ENCODE assay signal across 8 cellular contexts in the genomic region with DNA sequence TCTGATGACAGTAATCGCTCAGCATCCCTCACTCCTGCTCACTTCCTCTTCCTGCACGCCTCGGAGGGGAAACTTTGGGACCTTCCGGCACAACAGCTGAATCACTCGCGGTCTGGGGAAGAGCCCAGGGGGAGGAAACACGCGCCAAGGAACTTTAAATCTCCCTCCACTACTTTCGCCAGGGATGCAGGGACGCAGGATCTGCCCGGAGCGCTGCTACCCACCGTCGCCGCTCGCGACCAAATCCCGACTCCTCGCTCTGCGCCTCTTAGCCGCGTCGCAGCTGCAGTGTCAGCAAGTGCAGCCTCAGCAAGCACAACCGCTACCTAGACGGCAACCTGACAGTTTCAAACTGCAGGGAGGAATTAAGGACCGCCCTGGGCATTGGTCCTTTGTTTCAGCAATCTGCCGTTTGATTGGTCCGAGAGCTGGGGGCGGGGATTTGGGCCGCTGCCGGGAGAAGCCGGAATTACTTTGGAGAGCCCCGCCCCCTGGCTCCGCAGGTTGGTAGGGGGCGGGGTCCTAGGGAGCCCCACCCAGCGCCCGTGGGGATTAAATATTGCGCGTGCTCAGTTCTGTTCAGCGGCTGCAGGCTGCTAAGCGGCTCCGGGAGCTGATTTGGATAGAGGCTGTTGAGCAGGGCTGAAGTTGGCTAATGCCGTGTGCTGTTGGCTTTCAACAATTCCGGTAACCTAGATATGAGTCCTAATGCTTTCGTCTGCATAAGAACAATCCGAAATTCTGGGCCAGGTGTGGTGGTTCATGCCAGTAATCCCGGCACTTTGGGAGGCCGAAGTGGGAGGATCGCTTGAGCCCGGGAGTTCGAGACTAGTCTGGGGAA. TPM values are rescaled to one million over a fixed set of nuclear protein-coding genes. Genes with fewer than 3 reads are reported as not detected.
DNase-seq lines count a peak whose midpoint lies in the region; ATAC-seq and TF ChIP-seq lines count a peak whose summit lies in the region.

Gene POC5 (minus strand): TSS at position 356 of the 841 bp plus-strand sequence. CDS start 4,500 bp downstream, outside the sequence.

- peak; percentile 94 for ATAC-seq in HG03432 (IDR thresholded peaks at IDR 0.05; ENCODE audit: unreplicated experiment)

- TF ChIP-seq POLR2A in GM19099 (IDR thresholded peaks at IDR 0.05; ENCODE audit: extremely low read depth, insufficient read length, low read depth) = peak; percentile 97

- DNase-seq in AG20443 (ENCODE audit: low spot score) (peak; percentile 97), NCI-H510A (lab: John Stamatoyannopoulos, UW) (peak; percentile 77), cerebellum (ENCODE audit: low spot score) (peak; percentile 93), islet precursor cell (peak; percentile 99)
- DNase-seq in activated CD4-positive, alpha-beta T cell treated with anti-CD3 and anti-CD28 coated beads for 1 hour = peak; percentile 97
- peak; percentile 98 to 99 (median 98) for DNase-seq in stimulated activated CD4-positive, alpha-beta T cell treated with anti-CD3 and anti-CD28 coated beads, Interleukin-12 subunit alpha, Interleukin-12 subunit beta, amount 100 ng/mL, for 48 hours (ENCODE audit: low read depth in 2 of 3, low spot score in 1 of 3)

RNA-seq across cellular contexts. Expression of gene POC5, which starts in this region (rescaled TPM):
- total RNA-seq in cerebellum = 28.0 TPM

Comparison
In these comparisons a context has a peak if more than half of its experiments do, and no peak if none do; other contexts are left out.
1. Peak in every context shown above with its lines: DNase-seq and ATAC-seq.